In genomic region chr12:57452181-57452936, GRCh38 we compare ENCODE assay signal across 10 cellular contexts. TPM values are rescaled to one million over a fixed set of nuclear protein-coding genes. Genes with fewer than 3 reads are reported as not detected.
A peak's percentile ranks its signal among the peaks of the same experiment; 100 is the strongest.
DNase-seq lines count a peak whose midpoint lies in the region; ATAC-seq, FAIRE-seq and TF ChIP-seq lines count a peak whose summit lies in the region.
"Had no signal": no experiment of that assay in that cellular context is flagged by ENCODE, and none has a peak within 500 bp of the region (broad histone marks: within the 10 kb centered on the region; RNA-seq: fewer than 3 reads in every experiment).

No MANE protein-coding gene starts in this region.

- H3K27me3 ChIP-seq in H7 (ENCODE audit: control insufficient read depth, insufficient read depth, low read length) (no peaks in the 10 kb centered on the region; the same call in 1 of the 2 replicates), esophagus squamous epithelium (peaks cover 0 to 34% (median 0%) of the 10 kb centered on the region in 4 donors)
- H3K27me3 ChIP-seq: adrenal gland had no signal

- peak overlapping the region; percentile 55 for H3K4me2 ChIP-seq in A549

- TF ChIP-seq CTCF in A549 (IDR thresholded peaks at IDR 0.05) (no peak), D721Med (IDR thresholded peaks at IDR 0.05; ENCODE audit: insufficient read depth, missing control alignments) (no peak), esophagus squamous epithelium (IDR thresholded peaks at IDR 0.05) (no peak)

- H3K36me3 Mint-ChIP-seq in activated naive CD8-positive, alpha-beta T cell treated with anti-CD3 and anti-CD28 coated beads, Interleukin-2, amount 50 U/mL, for 24 hours (ENCODE audit: low read depth), result no peaks in the 10 kb centered on the region

- H3K4me3 ChIP-seq in A549, result no peak overlapping the region
- H3K4me3 ChIP-seq in H7 (ENCODE audit: insufficient read depth, low read depth, low read length), result no peak overlapping the region
- H3K4me3 ChIP-seq in esophagus squamous epithelium, result no peak overlapping the region
- H3K4me3 ChIP-seq: adrenal gland had no signal

- TF ChIP-seq POLR2A in A549 (IDR thresholded peaks at IDR 0.05; ENCODE audit: low read length) (no peak), esophagus squamous epithelium (IDR thresholded peaks at IDR 0.05) (no peak)

- peaks cover 43% of the 10 kb centered on the region for H3K4me1 Mint-ChIP-seq in activated naive CD8-positive, alpha-beta T cell treated with anti-CD3 and anti-CD28 coated beads, Interleukin-2, amount 50 U/mL, for 24 hours

- H3K9me3 Mint-ChIP-seq in activated naive CD8-positive, alpha-beta T cell treated with anti-CD3 and anti-CD28 coated beads, Interleukin-2, amount 50 U/mL, for 24 hours, result no peaks in the 10 kb centered on the region

- H3K36me3 ChIP-seq in H7 (replicated peaks; ENCODE audit: control insufficient read depth, insufficient read depth, low read length) (no peaks in the 10 kb centered on the region; the same call in 1 of the 2 replicates), esophagus squamous epithelium (no peaks in the 10 kb centered on the region)
- H3K36me3 ChIP-seq: adrenal gland had no signal

- peak overlapping the region; percentile 57 to 99 for H3K27ac ChIP-seq in A549
- H3K27ac ChIP-seq in esophagus squamous epithelium, result peak overlapping the region in 2 of 4 donors; percentile 21 to 44
- H3K27ac ChIP-seq: adrenal gland had no signal

- H3K9me3 ChIP-seq in A549, result no peaks in the 10 kb centered on the region
- no peaks in the 10 kb centered on the region for H3K9me3 ChIP-seq in esophagus squamous epithelium
- H3K9me3 ChIP-seq: adrenal gland had no signal

- TF ChIP-seq EP300 in A549 (IDR thresholded peaks at IDR 0.05), result no peak

- POLR2A ChIA-PET in A549 (lab: Yijun Ruan, JAX), result interaction anchor here (0.6 to 1.2 kb wide), 3 partner anchors 22 to 145 kb away, joined by 3 to 5 read pairs (median 4); no protein-coding TSS in a partner anchor

- ATAC-seq in A549 (peak; percentile 38 to 64), GM21381 (IDR thresholded peaks at IDR 0.05; ENCODE audit: unreplicated experiment) (no peak)
- peak; percentile 69 for ATAC-seq in activated naive CD8-positive, alpha-beta T cell treated with anti-CD3 and anti-CD28 coated beads, Interleukin-2, amount 50 U/mL, for 24 hours

- peak overlapping the region; percentile 61 for H3K4me3 Mint-ChIP-seq in activated naive CD8-positive, alpha-beta T cell treated with anti-CD3 and anti-CD28 coated beads, Interleukin-2, amount 50 U/mL, for 24 hours

- H3K4me1 ChIP-seq in A549 (peaks cover 62% of the 10 kb centered on the region), esophagus squamous epithelium (peaks cover 0 to 19% (median 0%) of the 10 kb centered on the region in 3 donors)
- H3K4me1 ChIP-seq: adrenal gland had no signal

- H3K27ac Mint-ChIP-seq in activated naive CD8-positive, alpha-beta T cell treated with anti-CD3 and anti-CD28 coated beads, Interleukin-2, amount 50 U/mL, for 24 hours, result peak overlapping the region; percentile 70

- CTCF ChIA-PET in A549 (lab: Yijun Ruan, JAX), result interaction anchor here (0.6 to 13.4 kb wide), 59 partner anchors 9 to 562 kb away, joined by 3 to 459 read pairs (median 6); partner anchors contain the start of genes GLI1, INHBC, NXPH4 and STAC3

- H3K27me3 Mint-ChIP-seq in activated naive CD8-positive, alpha-beta T cell treated with anti-CD3 and anti-CD28 coated beads, Interleukin-2, amount 50 U/mL, for 24 hours, result peaks cover 3% of the 10 kb centered on the region

- TF ChIP-seq RAD21 in A549 (conservative IDR thresholded peaks at IDR 0.05 in 1 of 2, IDR thresholded peaks at IDR 0.05 in 1 of 2), result no peak

- WGBS in A549 (ENCODE audit: missing lambda C conversion rate), result 22% methylated on average over 9 of the region's 9 CpGs
- WGBS in esophagus squamous epithelium, 2 donors, result 25 to 32% methylated on average over 5 to 8 of the region's 9 CpGs

- FAIRE-seq in A549 (lab: Jason Lieb, UNC) (no peak), D721Med (lab: Jason Lieb, UNC) (no peak)

- DNase-seq in A549 (ENCODE audit: low read depth in 1 of 2, low spot score in 1 of 2) (peak in 1 of 2 experiments; percentile 82), H7 (peak; percentile 30), iPS-NIHi7 (ENCODE audit: extremely low spot score) (peak; percentile 28), D721Med (ENCODE audit: insufficient read length, low spot score) (no peak), esophagus squamous epithelium (lab: John Stamatoyannopoulos, UW) (no peak), epidermal melanocyte (ENCODE audit: insufficient read length, low spot score) (no peak)
- peak; percentile 47 for DNase-seq in activated naive CD8-positive, alpha-beta T cell treated with anti-CD3 and anti-CD28 coated beads, Interleukin-2, amount 50 U/mL, for 24 hours

- intact Hi-C loops in esophagus squamous epithelium (cut with DNase I), result loop anchor here (5.0 to 10.0 kb wide), 2 partner anchors 148 to 185 kb away; no protein-coding TSS in a partner anchor

TF ChIP-seq in A549, 52 proteins besides CTCF, POLR2A, EP300 and RAD21:
- no peak for TF ChIP-seq FOSL2 (IDR thresholded peaks at IDR 0.05)
- peak; percentile 69 for TF ChIP-seq FOSL2 (CRISPR knock-in tag; IDR thresholded peaks at IDR 0.05)
- no peak for TF ChIP-seq FOXS1 (CRISPR knock-in tag; IDR thresholded peaks at IDR 0.05)
- TF ChIP-seq JUNB (IDR thresholded peaks at IDR 0.05), result peak; percentile 26; the same call in 1 of the 2 replicates
- peak; percentile 28; the same call in 1 of the 2 replicates for TF ChIP-seq FOSB (CRISPR knock-in tag; IDR thresholded peaks at IDR 0.05)

RNA-seq across cellular contexts. Expression of gene INHBE, which starts 2.7 kb away (rescaled TPM):
- polyA plus RNA-seq in A549 (2011; rRNA removed) (2.4 and 2.9 TPM in 2 replicates), A549 (2017; fragmentation: RNase III; extraction: RNeasy Plus Mini Kit Qiagen cat#74134 plus additional on column Dnase treatment) (0.50 to 0.74 TPM (median 0.67 TPM) in 3 replicates)
- 0.67 and 0.74 TPM in 2 replicates for polyA plus RNA-seq in A549 (2012; cell fraction: cytosol; rRNA removed)
- polyA plus RNA-seq in A549 (2012; cell fraction: nucleus; rRNA removed), result 1.3 TPM in 2 replicates
- polyA minus RNA-seq in A549 (2011; rRNA and poly(A)+ RNA removed), result 3.3 and 5.0 TPM in 2 replicates
- 9.6 and 10.4 TPM in 2 replicates for total RNA-seq in H7 (2014; rRNA removed; shearing (Covaris generic))
- total RNA-seq in esophagus squamous epithelium, result not detected
- total RNA-seq: adrenal gland had no signal
- polyA plus RNA-seq: adrenal gland had no signal

RNA-seq across cellular contexts. Expression of gene GLI1, which starts 7.2 kb away (rescaled TPM):
- polyA plus RNA-seq in A549 (2011; rRNA removed) (27.3 and 30.0 TPM in 2 replicates), A549 (2017; fragmentation: RNase III; extraction: RNeasy Plus Mini Kit Qiagen cat#74134 plus additional on column Dnase treatment) (13.0 to 13.5 TPM (median 13.1 TPM) in 3 replicates)
- polyA plus RNA-seq in A549 (2012; cell fraction: cytosol; rRNA removed), result 22.8 and 31.1 TPM in 2 replicates
- 95.0 and 106 TPM in 2 replicates for polyA plus RNA-seq in A549 (2012; cell fraction: nucleus; rRNA removed)
- 44.9 and 52.6 TPM in 2 replicates for polyA minus RNA-seq in A549 (2011; rRNA and poly(A)+ RNA removed)
- total RNA-seq in H7 (2014; rRNA removed; shearing (Covaris generic)), result 9.7 and 13.1 TPM in 2 replicates
- under 1 TPM in 2 of 4 donors, not detected in 2; 0.09 to 0.48 TPM for total RNA-seq in esophagus squamous epithelium

RNA-seq across cellular contexts. Expression of gene INHBC, which starts 17.8 kb away (rescaled TPM):
- 0.07 and 0.08 TPM in 2 replicates for polyA plus RNA-seq in A549 (2011; rRNA removed)
- 0.03 and 0.08 TPM in 2 replicates for polyA plus RNA-seq in A549 (2012; cell fraction: cytosol; rRNA removed)
- 0.11 and 0.13 TPM in 2 replicates for polyA plus RNA-seq in A549 (2012; cell fraction: nucleus; rRNA removed)
- polyA plus RNA-seq in A549 (2017; fragmentation: RNase III; extraction: RNeasy Plus Mini Kit Qiagen cat#74134 plus additional on column Dnase treatment), result not detected in 3 replicates
- 0.08 TPM in 1 of 2 replicates, not detected in the other for polyA minus RNA-seq in A549 (2011; rRNA and poly(A)+ RNA removed)
- not detected in 2 replicates for total RNA-seq in H7 (2014; rRNA removed; shearing (Covaris generic))
- not detected for total RNA-seq in esophagus squamous epithelium
- total RNA-seq: adrenal gland, renal cortical epithelial cell had no signal
- polyA plus RNA-seq: adrenal gland had no signal

RNA-seq across cellular contexts. Expression of gene R3HDM2, which starts 21.5 kb away (rescaled TPM):
- 28.8 and 30.6 TPM in 2 replicates for polyA plus RNA-seq in A549 (2011; rRNA removed)
- polyA plus RNA-seq in A549 (2012; cell fraction: cytosol; rRNA removed), result 24.1 and 33.5 TPM in 2 replicates
- 44.2 and 64.6 TPM in 2 replicates for polyA plus RNA-seq in A549 (2012; cell fraction: nucleus; rRNA removed)
- polyA plus RNA-seq in A549 (2017; fragmentation: RNase III; extraction: RNeasy Plus Mini Kit Qiagen cat#74134 plus additional on column Dnase treatment), result 14.0 to 14.7 TPM (median 14.4 TPM) in 3 replicates
- polyA minus RNA-seq in A549 (2011; rRNA and poly(A)+ RNA removed), result 32.8 and 38.9 TPM in 2 replicates
- 26.5 and 34.0 TPM in 2 replicates for total RNA-seq in H7 (2014; rRNA removed; shearing (Covaris generic))
- 10 to 100 TPM; 21.7 to 37.6 (median 29.3) TPM for total RNA-seq in esophagus squamous epithelium

RNA-seq across cellular contexts. Expression of gene ARHGAP9, which starts 27.3 kb away (rescaled TPM):
- 0.25 and 0.50 TPM in 2 replicates for polyA plus RNA-seq in A549 (2011; rRNA removed)
- 0.23 and 0.24 TPM in 2 replicates for polyA plus RNA-seq in A549 (2012; cell fraction: cytosol; rRNA removed)
- 0.62 and 0.77 TPM in 2 replicates for polyA plus RNA-seq in A549 (2012; cell fraction: nucleus; rRNA removed)
- polyA plus RNA-seq in A549 (2017; fragmentation: RNase III; extraction: RNeasy Plus Mini Kit Qiagen cat#74134 plus additional on column Dnase treatment), result 0.20 to 0.29 TPM in 2 of 3 replicates, not detected in the other
- polyA minus RNA-seq in A549 (2011; rRNA and poly(A)+ RNA removed), result not detected in 2 replicates
- 2.6 and 6.3 TPM in 2 replicates for total RNA-seq in H7 (2014; rRNA removed; shearing (Covaris generic))
- total RNA-seq in esophagus squamous epithelium, result 10 to 100 TPM in 2 of 4 donors, 1 to 10 TPM in 2; 4.5 to 20.4 (median 11.3) TPM
- total RNA-seq: renal cortical epithelial cell had no signal

Comparison
In these comparisons a context has a peak if more than half of its experiments do, and no peak if none do; other contexts are left out.
1. DNase-seq: peak in H7 (single experiment), activated naive CD8-positive, alpha-beta T cell treated with anti-CD3 and anti-CD28 coated beads, Interleukin-2, amount 50 U/mL, for 24 hours (single experiment) and iPS-NIHi7 (single experiment); none in D721Med (single experiment), esophagus squamous epithelium (single experiment) and epidermal melanocyte (single experiment).
2. RNA of gene INHBE, which starts 2.7 kb away (total RNA-seq): 9.6 to 10.4 TPM in H7; not detected in esophagus squamous epithelium; every median in the first group is over 10 times any median in the second.